In the genomic region with DNA sequence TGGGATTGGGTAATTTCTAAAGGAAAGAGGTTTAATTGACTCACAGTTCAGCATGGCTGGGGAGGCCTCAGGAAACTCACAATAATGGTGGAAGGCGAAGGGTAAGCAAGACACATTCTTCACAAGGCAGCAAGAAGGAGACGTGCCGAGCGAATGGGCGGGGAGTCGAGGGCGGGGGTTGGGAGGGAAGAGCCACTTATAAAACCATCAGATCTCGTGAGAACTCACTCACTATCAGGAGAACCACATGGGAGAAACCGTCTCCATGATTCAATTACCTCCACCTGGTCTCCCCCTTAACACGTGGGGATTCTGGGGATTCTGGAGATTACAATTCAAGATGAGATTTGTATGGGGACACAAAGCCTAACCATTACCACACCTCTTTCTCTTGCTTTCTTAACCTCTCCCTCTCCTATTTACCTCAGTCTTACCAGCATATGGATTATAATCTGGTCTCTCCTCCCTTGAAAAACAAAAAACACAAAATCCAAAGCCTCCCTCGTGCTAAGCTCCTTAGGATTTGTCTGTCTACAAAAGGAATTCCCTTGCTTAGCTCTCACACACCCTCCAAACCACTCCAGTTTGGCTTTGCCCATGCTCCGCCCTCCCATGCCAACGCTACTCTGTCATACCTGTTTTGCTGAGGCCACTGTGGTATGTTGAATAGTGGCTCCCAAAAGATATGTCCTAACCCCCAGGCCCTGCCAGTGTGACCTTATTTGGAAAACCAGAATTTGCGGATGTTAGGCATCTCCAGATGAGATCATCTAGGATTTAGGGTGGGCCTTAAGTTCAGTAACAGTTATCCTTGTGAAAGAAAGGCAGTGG, we compare ENCODE assay signal across 24 cellular contexts. TPM values are rescaled to one million over a fixed set of nuclear protein-coding genes. Genes with fewer than 3 reads are reported as not detected.
A peak's percentile ranks its signal among the peaks of the same experiment; 100 is the strongest.
DNase-seq lines count a peak whose midpoint lies in the region; ATAC-seq, FAIRE-seq and TF ChIP-seq lines count a peak whose summit lies in the region.
"Had no signal": no experiment of that assay in that cellular context is flagged by ENCODE, and none has a peak within 500 bp of the region (broad histone marks: within the 10 kb centered on the region; RNA-seq: fewer than 3 reads in every experiment).

No MANE protein-coding gene starts in this region.

- H3K4me1 Mint-ChIP-seq in activated CD4-positive, alpha-beta memory T cell treated with anti-CD3 and anti-CD28 coated beads for 36 hours (ENCODE audit: low read depth): no peaks in the 10 kb centered on the region
- H3K4me1 Mint-ChIP-seq: activated B cell treated with CpG ODN at 0.5 μM for 24 hours; activated naive CD8-positive, alpha-beta T cell treated with anti-CD3 and anti-CD28 coated beads, Interleukin-2, amount 10 ng/mL, durations not matched to agents 7 days and 5 days had no signal

- in situ Hi-C loops in IMR-90 (cut with MboI; ENCODE audit: low sequenced_read_pairs): no loop called here

- no peak overlapping the region for H3K27ac ChIP-seq in IMR-90 (ENCODE audit: insufficient read depth, low read length)
- H3K27ac ChIP-seq: left ventricle myocardium inferior, tibial nerve had no signal

- H3K4ac ChIP-seq in IMR-90 (ENCODE audit: low read depth, low read length): no peak overlapping the region

- H3K4me3 Mint-ChIP-seq in activated CD4-positive, alpha-beta memory T cell treated with anti-CD3 and anti-CD28 coated beads for 36 hours: no peak overlapping the region
- H3K4me3 Mint-ChIP-seq: activated B cell treated with CpG ODN at 0.5 μM for 24 hours; activated naive CD8-positive, alpha-beta T cell treated with anti-CD3 and anti-CD28 coated beads, Interleukin-2, amount 10 ng/mL, durations not matched to agents 7 days and 5 days; CD4-positive, alpha-beta T cell had no signal

- peak overlapping the region; percentile 33 for H2AFZ ChIP-seq in IMR-90 (replicated peaks; ENCODE audit: low read length, poor library complexity)

- H3K27me3 Mint-ChIP-seq in activated CD4-positive, alpha-beta memory T cell treated with anti-CD3 and anti-CD28 coated beads for 36 hours: no peaks in the 10 kb centered on the region
- H3K27me3 Mint-ChIP-seq: CD4-positive, alpha-beta T cell had no signal

- no peak overlapping the region for H2AK9ac ChIP-seq in IMR-90 (replicated peaks; ENCODE audit: low read depth, low read length, poor library complexity)

- CTCF ChIA-PET in IMR-90 (lab: Yijun Ruan, JAX): no interaction called here
- CTCF ChIA-PET in activated CD4-positive, alpha-beta memory T cell treated with anti-CD3 and anti-CD28 coated beads for 36 hours (lab: Charles Lee): no interaction called here

- no peak overlapping the region for H3K18ac ChIP-seq in IMR-90 (ENCODE audit: low read depth, low read length)

- H3K36me3 ChIP-seq in IMR-90 (ENCODE audit: control insufficient read depth, insufficient read depth, low read length): no peaks in the 10 kb centered on the region
- H3K36me3 ChIP-seq in bronchial epithelial cell (ENCODE audit: control insufficient read depth, insufficient read depth, low read length): no peaks in the 10 kb centered on the region
- H3K36me3 ChIP-seq: left ventricle myocardium inferior, MG63, tibial nerve had no signal

- H3K4me3 ChIP-seq in IMR-90 (ENCODE audit: insufficient read depth, low read depth, low read length): no peak overlapping the region
- no peak overlapping the region for H3K4me3 ChIP-seq in bronchial epithelial cell (ENCODE audit: low read depth, low read length)
- H3K4me3 ChIP-seq: left ventricle myocardium inferior, MG63, tibial nerve had no signal

- no peak overlapping the region for H2AK5ac ChIP-seq in IMR-90 (ENCODE audit: low read depth, low read length)

- TF ChIP-seq CTCF in IMR-90 (conservative IDR thresholded peaks at IDR 0.05; ENCODE audit: low read depth, low read length) (no peak), bronchial epithelial cell (IDR thresholded peaks at IDR 0.05; ENCODE audit: insufficient read depth, low read length, severe bottlenecking) (no peak)

- H3K9me1 ChIP-seq in IMR-90 (ENCODE audit: insufficient read depth, low read length): no peaks in the 10 kb centered on the region

- no TSS peak for BruUV-seq in IMR-90 (replicated peaks; lab: Mats Ljungman, UMichigan)

- no peak overlapping the region for H4K91ac ChIP-seq in IMR-90 (ENCODE audit: insufficient read depth, low read depth, low read length)

- no peaks in the 10 kb centered on the region for H3K9me3 Mint-ChIP-seq in activated CD4-positive, alpha-beta memory T cell treated with anti-CD3 and anti-CD28 coated beads for 36 hours
- H3K9me3 Mint-ChIP-seq: activated B cell treated with CpG ODN at 0.5 μM for 24 hours; activated naive CD8-positive, alpha-beta T cell treated with anti-CD3 and anti-CD28 coated beads, Interleukin-2, amount 10 ng/mL, durations not matched to agents 7 days and 5 days; CD4-positive, alpha-beta T cell had no signal

- no peak for FAIRE-seq in bronchial epithelial cell (lab: Jason Lieb, UNC)
- FAIRE-seq: H54 had no signal

- no peak overlapping the region for H3K56ac ChIP-seq in IMR-90 (ENCODE audit: extremely low read depth, insufficient read depth, low read length)

- no peak overlapping the region for H2BK15ac ChIP-seq in IMR-90 (ENCODE audit: low read depth, low read length)

- no peak overlapping the region for H3K23ac ChIP-seq in IMR-90 (ENCODE audit: low read depth, low read length)

- no peak overlapping the region for H4K5ac ChIP-seq in IMR-90 (ENCODE audit: low read depth, low read length)

- H3K27me3 ChIP-seq in IMR-90 (ENCODE audit: control insufficient read depth, insufficient read depth, low read length) (peaks cover 4% of the 10 kb centered on the region; the same call in 1 of the 2 replicates), bronchial epithelial cell (ENCODE audit: control insufficient read depth, insufficient read depth, low read length) (no peaks in the 10 kb centered on the region)
- H3K27me3 ChIP-seq: MG63, tibial nerve had no signal

- intact Hi-C loops in IMR-90 (cut with micrococcal nuclease): no loop called here
- intact Hi-C loops in activated CD4-positive, alpha-beta memory T cell treated with anti-CD3 and anti-CD28 coated beads for 36 hours (cut with micrococcal nuclease): no loop called here

- no peak overlapping the region for H4K8ac ChIP-seq in IMR-90 (ENCODE audit: low read depth in 2 of 2, low read length in 2 of 2)

- H3K36me3 Mint-ChIP-seq in activated CD4-positive, alpha-beta memory T cell treated with anti-CD3 and anti-CD28 coated beads for 36 hours: no peaks in the 10 kb centered on the region
- H3K36me3 Mint-ChIP-seq: activated naive CD8-positive, alpha-beta T cell treated with anti-CD3 and anti-CD28 coated beads, Interleukin-2, amount 10 ng/mL, durations not matched to agents 7 days and 5 days had no signal

- no peak for TF ChIP-seq POLR2A in IMR-90 (IDR thresholded peaks at IDR 0.05; ENCODE audit: low read depth, low read length)

- no peak overlapping the region; the same call in 1 of the 2 replicates for H3K14ac ChIP-seq in IMR-90 (replicated peaks; ENCODE audit: low read depth, low read length)

- ATAC-seq in IMR-90 (ENCODE audit: low read depth): peak; percentile 13; the same call in 1 of the 2 replicates
- ATAC-seq: right cardiac atrium, Right ventricle myocardium inferior had no signal

- no peaks in the 10 kb centered on the region for H4K20me1 ChIP-seq in IMR-90 (ENCODE audit: insufficient read depth, low read length)

- WGBS in IMR-90 (ENCODE audit: extremely low coverage in 2 of 2, insufficient read length in 1 of 2), 2 experiments: no CpG with 5 or more reads among the region's 14 CpGs

- H2BK5ac ChIP-seq in IMR-90 (ENCODE audit: low read depth, low read length, poor library complexity, severe bottlenecking): no peak overlapping the region

- POLR2A ChIA-PET in IMR-90 (lab: Charles Lee; ENCODE audit: unreplicated experiment): no interaction called here
- POLR2A ChIA-PET in activated CD4-positive, alpha-beta memory T cell treated with anti-CD3 and anti-CD28 coated beads for 36 hours (lab: Charles Lee): no interaction called here

- TF ChIP-seq RAD21 in IMR-90 (IDR thresholded peaks at IDR 0.05; ENCODE audit: low read length): no peak

- no peaks in the 10 kb centered on the region for H3K9me3 ChIP-seq in IMR-90 (ENCODE audit: control insufficient read depth, insufficient read depth, low read length)
- H3K9me3 ChIP-seq: left ventricle myocardium inferior, MG63, tibial nerve had no signal

- dilution Hi-C loops in IMR-90 (cut with HindIII; ENCODE audit: low sequenced_read_pairs, unreplicated experiment): no loop called here

- no peak overlapping the region for H2BK20ac ChIP-seq in IMR-90 (ENCODE audit: low read depth, low read length)

- H3K4me1 ChIP-seq in IMR-90 (ENCODE audit: control insufficient read depth, insufficient read depth, low read length): peaks cover 2% of the 10 kb centered on the region; the same call in 1 of the 2 replicates
- H3K4me1 ChIP-seq: left ventricle myocardium inferior, tibial nerve had no signal

- H3K27ac Mint-ChIP-seq in activated CD4-positive, alpha-beta memory T cell treated with anti-CD3 and anti-CD28 coated beads for 36 hours: no peak overlapping the region
- H3K27ac Mint-ChIP-seq: activated B cell treated with CpG ODN at 0.5 μM for 24 hours; activated naive CD8-positive, alpha-beta T cell treated with anti-CD3 and anti-CD28 coated beads, Interleukin-2, amount 10 ng/mL, durations not matched to agents 7 days and 5 days; CD4-positive, alpha-beta T cell had no signal

- no peak overlapping the region for H2BK120ac ChIP-seq in IMR-90 (ENCODE audit: low read depth, low read length)

- DNase-seq in D341Med (ENCODE audit: low spot score) (peak; percentile 79), IMR-90 (no peak), bronchial epithelial cell (ENCODE audit: low read depth) (peak; percentile 71), mesenteric fat pad (ENCODE audit: low spot score) (peak; percentile 20), KG1 (lab: John Stamatoyannopoulos, UW) (no peak), pons (ENCODE audit: low spot score) (no peak)
- DNase-seq in activated CD4-positive, alpha-beta T cell treated with anti-CD3 and anti-CD28 coated beads for 1 hour: no peak
- no peak for DNase-seq in activated CD4-positive, alpha-beta memory T cell treated with anti-CD3 and anti-CD28 coated beads for 36 hours
- DNase-seq: activated B cell treated with CpG ODN at 0.5 μM for 24 hours; activated naive CD8-positive, alpha-beta T cell treated with anti-CD3 and anti-CD28 coated beads, Interleukin-2, amount 10 ng/mL, durations not matched to agents 7 days and 5 days; CD4-positive, alpha-beta T cell; left ventricle myocardium inferior; MG63; NCI-H1694; NK-92 treated with Interleukin-12 subunit alpha and Interleukin-12 subunit beta, amount 100 ng/mL, for 24 hours; occipital lobe; right cardiac atrium; stimulated activated naive CD4-positive, alpha-beta T cell; T-helper 2 cell had no signal

- no peaks in the 10 kb centered on the region for H3K79me1 ChIP-seq in IMR-90 (ENCODE audit: low read depth in 1 of 2, low read length in 2 of 2)

- H3K9ac ChIP-seq in IMR-90 (ENCODE audit: low read depth, low read length): no peak overlapping the region

- H3K4me2 ChIP-seq in IMR-90 (ENCODE audit: low read depth, low read length): no peak overlapping the region

RNA-seq across cellular contexts. Expression of gene EFCAB10, which starts 19.6 kb away (rescaled TPM):
- not detected in 2 replicates for total RNA-seq in IMR-90 (2012; rRNA removed)
- not detected in 2 replicates for polyA plus RNA-seq in IMR-90 (2012; rRNA removed)
- not detected in 2 replicates for polyA plus RNA-seq in IMR-90 (2012; cell fraction: cytosol; rRNA removed)
- not detected in 2 replicates for polyA plus RNA-seq in IMR-90 (2012; cell fraction: nucleus; rRNA removed; ENCODE audit: low replicate concordance)
- total RNA-seq in bronchial epithelial cell: 0.51 and 0.53 TPM in 2 replicates
- total RNA-seq in mesenteric fat pad: not detected
- total RNA-seq in activated CD4-positive, alpha-beta memory T cell treated with anti-CD3 and anti-CD28 coated beads for 36 hours: not detected
- total RNA-seq: activated B cell treated with CpG ODN at 0.5 μM for 24 hours; activated CD8-positive, alpha-beta memory T cell treated with anti-CD3 and anti-CD28 coated beads for 36 hours; activated naive CD8-positive, alpha-beta T cell treated with anti-CD3 and anti-CD28 coated beads, Interleukin-2, amount 10 ng/mL, durations not matched to agents 7 days and 5 days; dermis microvascular lymphatic vessel endothelial cell; left ventricle myocardium inferior; right cardiac atrium; Right ventricle myocardium inferior; tibial nerve had no signal
- polyA plus RNA-seq: right cardiac atrium had no signal

Comparison
In these comparisons a context has a peak if more than half of its experiments do, and no peak if none do; other contexts are left out.
1. DNase-seq: peak in D341Med (single experiment), bronchial epithelial cell (single experiment) and mesenteric fat pad (single experiment); none in IMR-90 (single experiment), activated CD4-positive, alpha-beta T cell treated with anti-CD3 and anti-CD28 coated beads for 1 hour (single experiment), KG1 (single experiment), activated CD4-positive, alpha-beta memory T cell treated with anti-CD3 and anti-CD28 coated beads for 36 hours (single experiment) and pons (single experiment).